9 cellular contexts compared by ENCODE assay signal in genomic region chr6:93417421-93417996, GRCh38. TPM values are rescaled to one million over a fixed set of nuclear protein-coding genes. Genes with fewer than 3 reads are reported as not detected.
DNase-seq lines count a peak whose midpoint lies in the region; ATAC-seq and TF ChIP-seq lines count a peak whose summit lies in the region.
"Had no signal": no experiment of that assay in that cellular context is flagged by ENCODE, and none has a peak within 500 bp of the region (broad histone marks: within the 10 kb centered on the region; RNA-seq: fewer than 3 reads in every experiment).

No MANE protein-coding gene starts in this region.

- intact Hi-C loops in activated B cell treated with CpG ODN at 0.5 μM for 24 hours (cut with micrococcal nuclease): no loop called here

- DNase-seq in activated T-cell treated with anti-CD3 and anti-CD28 coated beads, Interleukin-2, amount 50 U/mL, for 72 hours: no peak
- no peak for DNase-seq in activated T-cell treated with anti-CD3 and anti-CD28 coated beads, Interleukin-2, amount 50 U/mL, for 1 hour
- DNase-seq in activated B cell treated with CpG ODN at 0.5 μM for 24 hours (no peak), iris pigment epithelial cell (ENCODE audit: low read depth) (peak; percentile 15)
- DNase-seq in activated CD4-positive, alpha-beta T cell treated with anti-CD3 and anti-CD28 coated beads, Interleukin-2, amount 10 ng/mL, durations not matched to agents 7 days and 5 days: no peak
- no peak for DNase-seq in stimulated activated CD4-positive, alpha-beta T cell treated with anti-CD3 and anti-CD28 coated beads, Interleukin-15, amount 100 ng/mL, for 24 hours

- ATAC-seq in activated T-cell treated with anti-CD3 and anti-CD28 coated beads, Interleukin-2, amount 50 U/mL, for 72 hours (replicated peaks in 1 of 2): peak in 1 of 2 donors; percentile 9
- ATAC-seq in activated B cell treated with CpG ODN at 0.5 μM for 24 hours (ENCODE audit: low read depth) (no peak), GM19397 (IDR thresholded peaks at IDR 0.05; ENCODE audit: unreplicated experiment) (no peak)

- H3K4me3 Mint-ChIP-seq in activated T-cell treated with anti-CD3 and anti-CD28 coated beads, Interleukin-2, amount 50 U/mL, for 72 hours: peak overlapping the region; percentile 58 to 75
- peak overlapping the region; percentile 32 for H3K4me3 Mint-ChIP-seq in activated B cell treated with CpG ODN at 0.5 μM for 24 hours
- H3K4me3 Mint-ChIP-seq in activated CD4-positive, alpha-beta T cell treated with anti-CD3 and anti-CD28 coated beads, Interleukin-2, amount 10 ng/mL, durations not matched to agents 7 days and 5 days: no peak overlapping the region

- TF ChIP-seq CTCF in activated B cell treated with CpG ODN at 0.5 μM for 24 hours (IDR thresholded peaks at IDR 0.05): no peak

- H3K4me1 Mint-ChIP-seq in activated T-cell treated with anti-CD3 and anti-CD28 coated beads, Interleukin-2, amount 50 U/mL, for 72 hours (ENCODE audit: low read depth): peaks cover 16% of the 10 kb centered on the region
- peaks cover 26% of the 10 kb centered on the region for H3K4me1 Mint-ChIP-seq in activated B cell treated with CpG ODN at 0.5 μM for 24 hours
- peaks cover 20% of the 10 kb centered on the region for H3K4me1 Mint-ChIP-seq in activated CD4-positive, alpha-beta T cell treated with anti-CD3 and anti-CD28 coated beads, Interleukin-2, amount 10 ng/mL, durations not matched to agents 7 days and 5 days

- peaks cover 48% of the 10 kb centered on the region for H3K27me3 Mint-ChIP-seq in activated T-cell treated with anti-CD3 and anti-CD28 coated beads, Interleukin-2, amount 50 U/mL, for 72 hours (ENCODE audit: low read depth)
- peaks cover 41% of the 10 kb centered on the region for H3K27me3 Mint-ChIP-seq in activated B cell treated with CpG ODN at 0.5 μM for 24 hours
- peaks cover 56% of the 10 kb centered on the region for H3K27me3 Mint-ChIP-seq in activated CD4-positive, alpha-beta T cell treated with anti-CD3 and anti-CD28 coated beads, Interleukin-2, amount 10 ng/mL, durations not matched to agents 7 days and 5 days

- H3K36me3 Mint-ChIP-seq in activated T-cell treated with anti-CD3 and anti-CD28 coated beads, Interleukin-2, amount 50 U/mL, for 72 hours (ENCODE audit: insufficient read depth in 2 of 2): peaks cover 4 to 7% of the 10 kb centered on the region in 2 donors
- H3K36me3 Mint-ChIP-seq in activated B cell treated with CpG ODN at 0.5 μM for 24 hours (ENCODE audit: low read depth): peaks cover 1% of the 10 kb centered on the region
- H3K36me3 Mint-ChIP-seq in activated CD4-positive, alpha-beta T cell treated with anti-CD3 and anti-CD28 coated beads, Interleukin-2, amount 10 ng/mL, durations not matched to agents 7 days and 5 days (ENCODE audit: low read depth): peaks cover 4% of the 10 kb centered on the region

- H3K9me3 Mint-ChIP-seq in activated T-cell treated with anti-CD3 and anti-CD28 coated beads, Interleukin-2, amount 50 U/mL, for 72 hours: no peaks in the 10 kb centered on the region
- peaks cover 3% of the 10 kb centered on the region for H3K9me3 Mint-ChIP-seq in activated B cell treated with CpG ODN at 0.5 μM for 24 hours
- no peaks in the 10 kb centered on the region for H3K9me3 Mint-ChIP-seq in activated CD4-positive, alpha-beta T cell treated with anti-CD3 and anti-CD28 coated beads, Interleukin-2, amount 10 ng/mL, durations not matched to agents 7 days and 5 days

- POLR2A ChIA-PET in activated B cell treated with CpG ODN at 0.5 μM for 24 hours (lab: Charles Lee): no interaction called here
- POLR2A ChIA-PET in activated CD4-positive, alpha-beta T cell treated with anti-CD3 and anti-CD28 coated beads, Interleukin-2, amount 10 ng/mL, durations not matched to agents 7 days and 5 days (lab: Charles Lee): no interaction called here

- H3K27ac Mint-ChIP-seq in activated T-cell treated with anti-CD3 and anti-CD28 coated beads, Interleukin-2, amount 50 U/mL, for 72 hours: no peak overlapping the region
- H3K27ac Mint-ChIP-seq in activated B cell treated with CpG ODN at 0.5 μM for 24 hours: no peak overlapping the region
- H3K27ac Mint-ChIP-seq in activated CD4-positive, alpha-beta T cell treated with anti-CD3 and anti-CD28 coated beads, Interleukin-2, amount 10 ng/mL, durations not matched to agents 7 days and 5 days: no peak overlapping the region

- CTCF ChIA-PET in activated B cell treated with CpG ODN at 0.5 μM for 24 hours (lab: Charles Lee): no interaction called here
- CTCF ChIA-PET in activated CD4-positive, alpha-beta T cell treated with anti-CD3 and anti-CD28 coated beads, Interleukin-2, amount 10 ng/mL, durations not matched to agents 7 days and 5 days (lab: Charles Lee): no interaction called here

- peak overlapping the region; percentile 25 for H3K27ac ChIP-seq in temporal lobe (ENCODE audit: low read depth, low read length)

RNA-seq across cellular contexts. Expression of gene EPHA7, which starts 1.9 kb away (rescaled TPM):
- total RNA-seq in activated T-cell treated with anti-CD3 and anti-CD28 coated beads, Interleukin-2, amount 50 U/mL, for 72 hours: not detected
- not detected in 2 replicates for total RNA-seq in activated B cell treated with CpG ODN at 0.5 μM for 24 hours
- total RNA-seq in temporal lobe: 36.4 TPM
- not detected for total RNA-seq in activated CD4-positive, alpha-beta T cell treated with anti-CD3 and anti-CD28 coated beads, Interleukin-2, amount 10 ng/mL, durations not matched to agents 7 days and 5 days
- total RNA-seq: T-helper 1 cell treated with Interleukin-12 subunit alpha and Interleukin-12 subunit beta and Interleukin-4 antibody, amounts not matched to agents 30 ng/mL and 1 ng/mL, for 36 hours had no signal

Comparison
In these comparisons a context has a peak if more than half of its experiments do, and no peak if none do; other contexts are left out.
1. RNA of gene EPHA7, which starts 1.9 kb away (total RNA-seq): 36.4 TPM in temporal lobe (single experiment); not detected in activated T-cell treated with anti-CD3 and anti-CD28 coated beads, Interleukin-2, amount 50 U/mL, for 72 hours, not detected in activated B cell treated with CpG ODN at 0.5 μM for 24 hours and not detected in activated CD4-positive, alpha-beta T cell treated with anti-CD3 and anti-CD28 coated beads, Interleukin-2, amount 10 ng/mL, durations not matched to agents 7 days and 5 days; every median in the first group is over 10 times any median in the second.